In genomic region chr2:135494917-135495316, GRCh38 we compare ENCODE assay signal across 24 cellular contexts. TPM values are rescaled to one million over a fixed set of nuclear protein-coding genes. Genes with fewer than 3 reads are reported as not detected.
A peak's percentile ranks its signal among the peaks of the same experiment; 100 is the strongest.
DNase-seq lines count a peak whose midpoint lies in the region; ATAC-seq and TF ChIP-seq lines count a peak whose summit lies in the region.
"Had no signal": no experiment of that assay in that cellular context is flagged by ENCODE, and none has a peak within 500 bp of the region (broad histone marks: within the 10 kb centered on the region; RNA-seq: fewer than 3 reads in every experiment).

No MANE protein-coding gene starts in this region.

- in situ Hi-C loops in mammary epithelial cell (cut with MboI; ENCODE audit: low sequenced_read_pairs in 2 of 2) (no loop called here), brain microvascular endothelial cell (cut with HindIII; ENCODE audit: low pct_ligation_motif_present, low sequenced_read_pairs) (no loop called here)

- no peak overlapping the region for H2AFZ ChIP-seq in mammary epithelial cell (ENCODE audit: low read depth, low read length)
- H2AFZ ChIP-seq: PC-9 had no signal

- BruUV-seq in MCF 10A (replicated peaks; lab: Mats Ljungman, UMichigan) (no TSS peak), mammary epithelial cell (replicated peaks; lab: Mats Ljungman, UMichigan) (no TSS peak)

- H4K20me1 ChIP-seq in mammary epithelial cell (ENCODE audit: insufficient read depth, low read length), result no peaks in the 10 kb centered on the region
- H4K20me1 ChIP-seq: BLaER1 had no signal

- H3K27me3 ChIP-seq in mammary epithelial cell (ENCODE audit: insufficient read depth, low read length) (no peaks in the 10 kb centered on the region), brain microvascular endothelial cell (replicated peaks) (no peaks in the 10 kb centered on the region), psoas muscle (ENCODE audit: insufficient read depth in 3 of 3, low read length in 2 of 3) (no peaks in the 10 kb centered on the region)
- H3K27me3 ChIP-seq: BLaER1, SJCRH30 had no signal

- no peaks in the 10 kb centered on the region for H3K27me3 Mint-ChIP-seq in MCF 10A (ENCODE audit: insufficient read depth, unreplicated experiment)
- H3K27me3 Mint-ChIP-seq in activated T-cell treated with anti-CD3 and anti-CD28 coated beads, Interleukin-2, amount 50 U/mL, for 72 hours (ENCODE audit: low read depth), result no peaks in the 10 kb centered on the region
- H3K27me3 Mint-ChIP-seq: CD4-positive, CD25-positive, alpha-beta regulatory T cell had no signal

- no peak overlapping the region for H3K4me2 ChIP-seq in mammary epithelial cell (ENCODE audit: insufficient read depth, low read depth, low read length)
- H3K4me2 ChIP-seq: BLaER1, PC-9 had no signal

- no peak overlapping the region for H3K27ac Mint-ChIP-seq in MCF 10A (ENCODE audit: low read depth, unreplicated experiment)
- no peak overlapping the region for H3K27ac Mint-ChIP-seq in activated T-cell treated with anti-CD3 and anti-CD28 coated beads, Interleukin-2, amount 50 U/mL, for 72 hours

- H3K4me1 ChIP-seq in mammary epithelial cell (ENCODE audit: insufficient read depth, low read length), result no peaks in the 10 kb centered on the region
- H3K4me1 ChIP-seq in psoas muscle, result peaks cover 7% of the 10 kb centered on the region
- no peaks in the 10 kb centered on the region for H3K4me1 ChIP-seq in mucosa of descending colon (ENCODE audit: low read depth)
- H3K4me1 ChIP-seq: BLaER1, SJCRH30 had no signal

- dilution Hi-C loops in mammary epithelial cell (cut with HindIII; ENCODE audit: low sequenced_read_pairs), result no loop called here

- peaks cover 14% of the 10 kb centered on the region for H3K4me1 Mint-ChIP-seq in MCF 10A (ENCODE audit: insufficient read depth, unreplicated experiment)
- no peaks in the 10 kb centered on the region for H3K4me1 Mint-ChIP-seq in activated T-cell treated with anti-CD3 and anti-CD28 coated beads, Interleukin-2, amount 50 U/mL, for 72 hours (ENCODE audit: low read depth)

- POLR2A ChIA-PET in MCF 10A (lab: Yijun Ruan, JAX), result interaction anchor here (1.1 kb wide), 1 partner anchor 36 kb away, joined by 4 read pairs; the partner anchor contains the start of genes R3HDM1 and ZRANB3

- ATAC-seq in psoas muscle (peak; percentile 94 to 98 (median 97)), mucosa of descending colon (no peak)
- no peak for ATAC-seq in activated T-cell treated with anti-CD3 and anti-CD28 coated beads, Interleukin-2, amount 50 U/mL, for 72 hours (replicated peaks in 1 of 2)
- ATAC-seq: HCT116, Right ventricle myocardium inferior, SK-N-SH treated with all-trans-retinoic acid at 6 μM for 48 hours had no signal

- H3K9me3 ChIP-seq in mammary epithelial cell (replicated peaks; ENCODE audit: insufficient read depth, low read length) (peaks cover 4% of the 10 kb centered on the region), psoas muscle (peaks cover 8% of the 10 kb centered on the region), mucosa of descending colon (peaks cover 25% of the 10 kb centered on the region)

- peaks cover 3% of the 10 kb centered on the region for H3K36me3 ChIP-seq in mammary epithelial cell (ENCODE audit: insufficient read depth, low read length)
- no peaks in the 10 kb centered on the region for H3K36me3 ChIP-seq in brain microvascular endothelial cell (replicated peaks)
- no peaks in the 10 kb centered on the region for H3K36me3 ChIP-seq in psoas muscle (ENCODE audit: insufficient read depth in 1 of 2, low read depth in 1 of 2)
- H3K36me3 ChIP-seq in mucosa of descending colon (ENCODE audit: low read depth), result no peaks in the 10 kb centered on the region

- TF ChIP-seq CTCF in MCF 10A (IDR thresholded peaks at IDR 0.05; ENCODE audit: unreplicated experiment) (no peak), mammary epithelial cell (conservative IDR thresholded peaks at IDR 0.05 in 1 of 2, IDR thresholded peaks at IDR 0.05 in 1 of 2; ENCODE audit: extremely low read depth in 1 of 2, insufficient read depth in 1 of 2, low read depth in 1 of 2, low read length in 2 of 2) (no peak), brain microvascular endothelial cell (IDR thresholded peaks at IDR 0.05; ENCODE audit: low read depth, low read length, missing control alignments) (no peak), psoas muscle (IDR thresholded peaks at IDR 0.05) (no peak), mucosa of descending colon (IDR thresholded peaks at IDR 0.05) (no peak)

- no peaks in the 10 kb centered on the region for H3K79me2 ChIP-seq in mammary epithelial cell (ENCODE audit: insufficient read depth, low read length)

- no peak overlapping the region for H3K27ac ChIP-seq in mammary epithelial cell (ENCODE audit: insufficient read depth, low read depth, low read length)
- H3K27ac ChIP-seq in brain microvascular endothelial cell, result peak overlapping the region; percentile 62
- peak overlapping the region; percentile 88 for H3K27ac ChIP-seq in psoas muscle
- H3K27ac ChIP-seq: 22Rv1, BLaER1, HL-60, PC-9, SJCRH30 had no signal

- CTCF ChIA-PET in MCF 10A (lab: Yijun Ruan, JAX), result interaction anchor here (0.6 kb wide), 1 partner anchor 54 kb away, joined by 3 read pairs; no protein-coding TSS in a partner anchor
- CTCF ChIA-PET in mammary epithelial cell (lab: Charles Lee; ENCODE audit: low non-redundant PET), result no interaction called here

- no peak overlapping the region for H3K4me3 Mint-ChIP-seq in MCF 10A (ENCODE audit: unreplicated experiment)
- no peak overlapping the region for H3K4me3 Mint-ChIP-seq in activated T-cell treated with anti-CD3 and anti-CD28 coated beads, Interleukin-2, amount 50 U/mL, for 72 hours
- H3K4me3 Mint-ChIP-seq: CD4-positive, CD25-positive, alpha-beta regulatory T cell had no signal

- intact Hi-C loops in MCF 10A (cut with micrococcal nuclease) (loop anchor here (10.0 kb wide), 1 partner anchor 90 kb away; no protein-coding TSS in a partner anchor), mammary epithelial cell (cut with micrococcal nuclease) (no loop called here), psoas muscle (cut with DNase I) (loop anchor here in 1 of 2 donors (5.0 kb wide), 1 partner anchor 37 kb away; the partner anchor contains the start of genes R3HDM1 and ZRANB3), mucosa of descending colon (cut with DNase I, micrococcal nuclease) (no loop called here)

- H3K9ac ChIP-seq in mammary epithelial cell (ENCODE audit: insufficient read depth, low read length), result no peak overlapping the region
- H3K9ac ChIP-seq: BLaER1 had no signal

- H3K36me3 Mint-ChIP-seq in MCF 10A (ENCODE audit: insufficient read depth, unreplicated experiment), result peaks cover 47% of the 10 kb centered on the region
- peaks cover 15 to 30% of the 10 kb centered on the region in 2 donors for H3K36me3 Mint-ChIP-seq in activated T-cell treated with anti-CD3 and anti-CD28 coated beads, Interleukin-2, amount 50 U/mL, for 72 hours (ENCODE audit: insufficient read depth in 2 of 2)

- H3K4me3 ChIP-seq in mammary epithelial cell (replicated peaks in 1 of 3; ENCODE audit: insufficient read depth in 1 of 3, low read depth in 2 of 3, low read length in 3 of 3) (no peak overlapping the region), brain microvascular endothelial cell (ENCODE audit: low read depth, low read length) (no peak overlapping the region), psoas muscle (no peak overlapping the region), mucosa of descending colon (no peak overlapping the region)
- H3K4me3 ChIP-seq: BLaER1, PC-9, SJCRH30 had no signal

- peak; percentile 13 for DNase-seq in MCF 10A (ENCODE audit: unreplicated experiment)
- DNase-seq in mammary epithelial cell, result no peak
- peak; percentile 8 for DNase-seq in brain microvascular endothelial cell
- DNase-seq in psoas muscle, result no peak
- no peak for DNase-seq in mucosa of descending colon
- no peak for DNase-seq in activated T-cell treated with anti-CD3 and anti-CD28 coated beads, Interleukin-2, amount 50 U/mL, for 72 hours
- no peak for DNase-seq in central memory CD4-positive, alpha-beta T cell
- DNase-seq: CD4-positive, CD25-positive, alpha-beta regulatory T cell; DMS153; DND-41; Karpas-422; NCI-H1048; NCI-H1417; NCI-H1694 treated with DMSO at 0.1 percent for 48 hours; NCI-H524; NCI-H748 treated with DMSO at 0.1 percent for 48 hours; PC-9; SJCRH30 had no signal

- 100% methylated on average over 2 of the region's 2 CpGs for WGBS in mammary epithelial cell (ENCODE audit: low coverage, missing lambda C conversion rate)
- WGBS in psoas muscle, 3 donors, result 16 to 52% (median 32%) methylated on average over 2 of the region's 2 CpGs

- H3K9me3 Mint-ChIP-seq in MCF 10A (ENCODE audit: unreplicated experiment), result peaks cover 29% of the 10 kb centered on the region
- peaks cover 4 to 8% of the 10 kb centered on the region in 2 donors for H3K9me3 Mint-ChIP-seq in activated T-cell treated with anti-CD3 and anti-CD28 coated beads, Interleukin-2, amount 50 U/mL, for 72 hours

RNA-seq across cellular contexts. Expression of gene ZRANB3, which starts 36.1 kb away (rescaled TPM):
- total RNA-seq in MCF 10A (2022) (16.3 and 17.3 TPM in 2 replicates), mammary epithelial cell (10 to 100 TPM in 1 of 2 donors, 1 to 10 TPM in 1; 9.3 to 15.1 TPM), psoas muscle (1 to 10 TPM; 4.0 to 6.4 (median 4.8) TPM), mucosa of descending colon (1 to 10 TPM; 4.9 to 7.3 (median 5.0) TPM)
- polyA plus RNA-seq in mammary epithelial cell (6.3 TPM), psoas muscle (1 to 10 TPM; 1.3 to 3.1 (median 2.1) TPM)
- 7.9 TPM for polyA minus RNA-seq in mammary epithelial cell
- 10 to 100 TPM; 15.5 to 17.9 TPM for total RNA-seq in activated T-cell treated with anti-CD3 and anti-CD28 coated beads, Interleukin-2, amount 50 U/mL, for 72 hours

RNA-seq across cellular contexts. Expression of gene R3HDM1, which starts 36.4 kb away (rescaled TPM):
- total RNA-seq in MCF 10A (2022) (52.4 and 54.6 TPM in 2 replicates), mammary epithelial cell (10 to 100 TPM; 17.3 to 45.2 TPM), psoas muscle (10 to 100 TPM; 17.5 to 25.3 (median 22.1) TPM), mucosa of descending colon (10 to 100 TPM; 22.3 to 26.1 (median 25.2) TPM)
- polyA plus RNA-seq in mammary epithelial cell (51.0 TPM), psoas muscle (10 to 100 TPM in 1 of 3 donors, 1 to 10 TPM in 2; 4.6 to 24.7 (median 9.0) TPM)
- polyA minus RNA-seq in mammary epithelial cell, result 15.3 TPM
- 10 to 100 TPM; 47.7 to 50.4 TPM for total RNA-seq in activated T-cell treated with anti-CD3 and anti-CD28 coated beads, Interleukin-2, amount 50 U/mL, for 72 hours

Comparison
In these comparisons a context has a peak if more than half of its experiments do, and no peak if none do; other contexts are left out.
1. DNase-seq: peak in MCF 10A (single experiment) and brain microvascular endothelial cell (single experiment); none in mammary epithelial cell (single experiment), psoas muscle (0 of 2), mucosa of descending colon (0 of 3), activated T-cell treated with anti-CD3 and anti-CD28 coated beads, Interleukin-2, amount 50 U/mL, for 72 hours (0 of 2) and central memory CD4-positive, alpha-beta T cell (single experiment).
2. ATAC-seq: peak in psoas muscle (4 of 4); none in mucosa of descending colon (single experiment) and activated T-cell treated with anti-CD3 and anti-CD28 coated beads, Interleukin-2, amount 50 U/mL, for 72 hours (0 of 2).